1 cellular context compared by ENCODE assay signal in the genomic region with DNA sequence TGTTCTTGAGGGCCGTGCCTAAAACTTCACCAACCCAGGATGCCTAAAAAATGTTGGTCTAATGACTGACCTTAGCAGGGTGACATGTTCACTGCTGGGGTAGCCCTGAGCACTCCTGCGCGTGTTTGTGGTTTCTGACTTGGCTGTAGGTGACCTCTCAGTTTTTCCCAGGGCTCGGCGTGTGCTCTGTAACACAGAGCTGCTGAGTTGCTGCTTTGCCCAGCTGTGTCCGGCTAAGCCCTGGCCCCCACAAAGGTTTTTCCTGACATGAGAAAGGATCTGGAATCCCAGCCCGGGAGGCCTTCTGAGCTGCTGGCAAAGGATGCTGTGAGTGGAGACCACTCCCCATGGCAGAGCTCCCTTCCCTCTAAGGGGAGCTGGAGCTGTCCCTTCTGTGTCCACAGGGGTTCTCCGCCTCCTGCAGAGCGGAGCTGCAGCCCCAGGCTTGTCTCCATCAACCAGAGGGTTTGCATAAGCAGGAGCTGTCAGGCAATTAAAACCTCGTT.
A peak's percentile ranks its signal among the peaks of the same experiment; 100 is the strongest.
TF ChIP-seq lines count a peak whose summit lies in the region.

No MANE protein-coding gene starts in this region.

TF ChIP-seq in HepG2, 621 proteins besides CTCF, POLR2A, EP300 and RAD21:
- TF ChIP-seq, protein P1, sequence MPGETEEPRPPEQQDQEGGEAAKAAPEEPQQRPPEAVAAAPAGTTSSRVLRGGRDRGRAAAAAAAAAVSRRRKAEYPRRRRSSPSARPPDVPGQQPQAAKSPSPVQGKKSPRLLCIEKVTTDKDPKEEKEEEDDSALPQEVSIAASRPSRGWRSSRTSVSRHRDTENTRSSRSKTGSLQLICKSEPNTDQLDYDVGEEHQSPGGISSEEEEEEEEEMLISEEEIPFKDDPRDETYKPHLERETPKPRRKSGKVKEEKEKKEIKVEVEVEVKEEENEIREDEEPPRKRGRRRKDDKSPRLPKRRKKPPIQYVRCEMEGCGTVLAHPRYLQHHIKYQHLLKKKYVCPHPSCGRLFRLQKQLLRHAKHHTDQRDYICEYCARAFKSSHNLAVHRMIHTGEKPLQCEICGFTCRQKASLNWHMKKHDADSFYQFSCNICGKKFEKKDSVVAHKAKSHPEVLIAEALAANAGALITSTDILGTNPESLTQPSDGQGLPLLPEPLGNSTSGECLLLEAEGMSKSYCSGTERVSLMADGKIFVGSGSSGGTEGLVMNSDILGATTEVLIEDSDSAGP (CRISPR knock-in tag; IDR thresholded peaks at IDR 0.05; ENCODE audit: borderline replicate concordance): no peak
- no peak for TF ChIP-seq RELA (CRISPR knock-in tag; IDR thresholded peaks at IDR 0.05)
- TF ChIP-seq, protein P2, sequence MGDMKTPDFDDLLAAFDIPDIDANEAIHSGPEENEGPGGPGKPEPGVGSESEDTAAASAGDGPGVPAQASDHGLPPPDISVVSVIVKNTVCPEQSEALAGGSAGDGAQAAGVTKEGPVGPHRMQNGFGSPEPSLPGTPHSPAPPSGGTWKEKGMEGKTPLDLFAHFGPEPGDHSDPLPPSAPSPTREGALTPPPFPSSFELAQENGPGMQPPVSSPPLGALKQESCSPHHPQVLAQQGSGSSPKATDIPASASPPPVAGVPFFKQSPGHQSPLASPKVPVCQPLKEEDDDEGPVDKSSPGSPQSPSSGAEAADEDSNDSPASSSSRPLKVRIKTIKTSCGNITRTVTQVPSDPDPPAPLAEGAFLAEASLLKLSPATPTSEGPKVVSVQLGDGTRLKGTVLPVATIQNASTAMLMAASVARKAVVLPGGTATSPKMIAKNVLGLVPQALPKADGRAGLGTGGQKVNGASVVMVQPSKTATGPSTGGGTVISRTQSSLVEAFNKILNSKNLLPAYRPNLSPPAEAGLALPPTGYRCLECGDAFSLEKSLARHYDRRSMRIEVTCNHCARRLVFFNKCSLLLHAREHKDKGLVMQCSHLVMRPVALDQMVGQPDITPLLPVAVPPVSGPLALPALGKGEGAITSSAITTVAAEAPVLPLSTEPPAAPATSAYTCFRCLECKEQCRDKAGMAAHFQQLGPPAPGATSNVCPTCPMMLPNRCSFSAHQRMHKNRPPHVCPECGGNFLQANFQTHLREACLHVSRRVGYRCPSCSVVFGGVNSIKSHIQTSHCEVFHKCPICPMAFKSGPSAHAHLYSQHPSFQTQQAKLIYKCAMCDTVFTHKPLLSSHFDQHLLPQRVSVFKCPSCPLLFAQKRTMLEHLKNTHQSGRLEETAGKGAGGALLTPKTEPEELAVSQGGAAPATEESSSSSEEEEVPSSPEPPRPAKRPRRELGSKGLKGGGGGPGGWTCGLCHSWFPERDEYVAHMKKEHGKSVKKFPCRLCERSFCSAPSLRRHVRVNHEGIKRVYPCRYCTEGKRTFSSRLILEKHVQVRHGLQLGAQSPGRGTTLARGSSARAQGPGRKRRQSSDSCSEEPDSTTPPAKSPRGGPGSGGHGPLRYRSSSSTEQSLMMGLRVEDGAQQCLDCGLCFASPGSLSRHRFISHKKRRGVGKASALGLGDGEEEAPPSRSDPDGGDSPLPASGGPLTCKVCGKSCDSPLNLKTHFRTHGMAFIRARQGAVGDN (CRISPR knock-in tag; IDR thresholded peaks at IDR 0.05): 0 out of 2 replicates have a peak, but pooled peaks have one; percentile 18
